Comparison of ENCODE assay signal across 9 cellular contexts in the genomic region with DNA sequence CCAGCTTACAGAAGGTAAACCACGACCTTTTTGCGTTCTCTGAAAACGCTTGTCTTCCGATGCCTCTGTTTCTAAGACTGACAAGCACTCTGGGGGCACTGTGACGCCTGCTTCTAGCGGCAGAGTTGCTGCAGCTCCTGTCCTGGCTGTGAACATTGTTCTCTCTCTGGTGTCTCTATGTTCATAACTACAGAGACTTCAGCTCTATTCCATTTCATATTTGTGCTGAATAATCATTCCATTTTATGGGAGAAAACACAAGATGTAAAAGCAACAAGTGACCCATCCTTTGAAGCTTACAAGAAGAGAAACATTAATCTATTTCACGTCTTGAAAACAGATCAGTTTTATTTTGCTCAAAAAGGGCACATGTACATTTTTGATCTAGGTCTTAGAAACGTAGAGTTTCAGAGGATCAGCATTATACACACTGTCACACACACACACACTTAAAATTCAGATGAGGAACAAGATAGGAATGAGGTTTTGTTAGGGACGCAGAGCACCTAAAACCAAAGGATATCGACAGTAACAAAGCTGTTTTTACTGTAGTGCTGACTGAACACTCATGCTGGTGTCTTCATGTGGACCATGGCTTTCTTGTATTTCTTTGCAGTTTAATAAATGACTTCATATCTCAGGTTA. TPM values are rescaled to one million over a fixed set of nuclear protein-coding genes. Genes with fewer than 3 reads are reported as not detected.
DNase-seq lines count a peak whose midpoint lies in the region; ATAC-seq, FAIRE-seq and TF ChIP-seq lines count a peak whose summit lies in the region.
"Had no signal": no experiment of that assay in that cellular context is flagged by ENCODE, and none has a peak within 500 bp of the region (broad histone marks: within the 10 kb centered on the region; RNA-seq: fewer than 3 reads in every experiment).

No MANE protein-coding gene starts in this region.

- H3K9me3 ChIP-seq in CD4-positive, alpha-beta memory T cell (ENCODE audit: control insufficient read depth in 1 of 2, low read length in 2 of 2): no peaks in the 10 kb centered on the region
- H3K9me3 ChIP-seq in left lung: no peaks in the 10 kb centered on the region

- no peak for FAIRE-seq in frontal cortex (lab: Jason Lieb, UNC)

- TF ChIP-seq CTCF in left lung (IDR thresholded peaks at IDR 0.05): no peak

- POLR2A ChIA-PET in CD4-positive, alpha-beta memory T cell (lab: Charles Lee; ENCODE audit: partially characterized antibody): interaction anchor here (0.6 to 32.3 kb wide), 19 partner anchors 8 to 168 kb away, joined by 3 to 2673 read pairs (median 5); no protein-coding TSS in a partner anchor

- H3K27ac Mint-ChIP-seq in CD4-positive, alpha-beta memory T cell: peak overlapping the region in 6 of 7 donors; percentile 93 to 99 (median 98)
- peak overlapping the region; percentile 95 for H3K27ac Mint-ChIP-seq in T-helper 1 cell treated with Interleukin-12 subunit alpha and Interleukin-12 subunit beta and Interleukin-4 antibody, amounts not matched to agents 30 μg/mL and 1 μg/mL, for 36 hours

- H3K36me3 ChIP-seq in CD4-positive, alpha-beta memory T cell (ENCODE audit: insufficient read depth, low read length): peaks cover 4% of the 10 kb centered on the region
- no peaks in the 10 kb centered on the region for H3K36me3 ChIP-seq in left lung

- H3K27me3 ChIP-seq in CD4-positive, alpha-beta memory T cell (ENCODE audit: insufficient read depth, low read length): no peaks in the 10 kb centered on the region
- H3K27me3 ChIP-seq in left lung: peaks cover 41 to 43% of the 10 kb centered on the region in 2 donors

- intact Hi-C loops in CD4-positive, alpha-beta memory T cell (cut with micrococcal nuclease): loop anchor here (1.0 to 2.0 kb wide), 7 partner anchors 10 to 111 kb away; no protein-coding TSS in a partner anchor
- intact Hi-C loops in left lung (cut with DNase I): no loop called here

- ATAC-seq in GM21576 (IDR thresholded peaks at IDR 0.05; ENCODE audit: unreplicated experiment): peak; percentile 34
- ATAC-seq in left lung: no peak
- ATAC-seq in HG03175 (IDR thresholded peaks at IDR 0.05; ENCODE audit: unreplicated experiment): no peak

- H3K4me1 ChIP-seq in CD4-positive, alpha-beta memory T cell (ENCODE audit: insufficient read depth, low read length): peaks cover 59% of the 10 kb centered on the region
- peaks cover 0 to 51% of the 10 kb centered on the region in 2 donors for H3K4me1 ChIP-seq in left lung

- peaks cover 0 to 4% (median 2%) of the 10 kb centered on the region in 8 donors for H3K9me3 Mint-ChIP-seq in CD4-positive, alpha-beta memory T cell
- H3K9me3 Mint-ChIP-seq in T-helper 1 cell treated with Interleukin-12 subunit alpha and Interleukin-12 subunit beta and Interleukin-4 antibody, amounts not matched to agents 30 μg/mL and 1 μg/mL, for 36 hours: no peaks in the 10 kb centered on the region

- CTCF ChIA-PET in CD4-positive, alpha-beta memory T cell (lab: Charles Lee; ENCODE audit: partially characterized antibody): interaction anchor here (0.8 to 14.9 kb wide), 22 partner anchors 9 to 111 kb away, joined by 3 to 336 read pairs (median 7); no protein-coding TSS in a partner anchor

- peak overlapping the region; percentile 86 to 96 for H3K4me3 ChIP-seq in CD4-positive, alpha-beta memory T cell (ENCODE audit: low read length in 2 of 2)
- H3K4me3 ChIP-seq in left lung: peak overlapping the region in 1 of 2 donors; percentile 50

- no peaks in the 10 kb centered on the region for H3K27me3 Mint-ChIP-seq in CD4-positive, alpha-beta memory T cell
- no peaks in the 10 kb centered on the region for H3K27me3 Mint-ChIP-seq in T-helper 1 cell treated with Interleukin-12 subunit alpha and Interleukin-12 subunit beta and Interleukin-4 antibody, amounts not matched to agents 30 μg/mL and 1 μg/mL, for 36 hours (ENCODE audit: low read depth)

- peak; percentile 68 to 84 (median 75) for DNase-seq in CD4-positive, alpha-beta memory T cell
- peak; percentile 26 for DNase-seq in effector CD8-positive, alpha-beta T cell (lab: John Stamatoyannopoulos, UW)
- DNase-seq in left lung (no peak), frontal cortex (ENCODE audit: low spot score in 2 of 2) (no peak), ecto neural progenitor cell (ENCODE audit: low spot score) (no peak)

- peak overlapping the region; percentile 90 for H3K27ac ChIP-seq in CD4-positive, alpha-beta memory T cell (ENCODE audit: low read depth, low read length)
- peak overlapping the region in 1 of 2 donors; percentile 94 for H3K27ac ChIP-seq in left lung
- H3K27ac ChIP-seq: VCaP had no signal

- peaks cover 30 to 71% (median 36%) of the 10 kb centered on the region in 4 donors for H3K4me1 Mint-ChIP-seq in CD4-positive, alpha-beta memory T cell
- H3K4me1 Mint-ChIP-seq in T-helper 1 cell treated with Interleukin-12 subunit alpha and Interleukin-12 subunit beta and Interleukin-4 antibody, amounts not matched to agents 30 μg/mL and 1 μg/mL, for 36 hours (ENCODE audit: low read depth): peaks cover 25% of the 10 kb centered on the region

- peaks cover 48 to 55% of the 10 kb centered on the region in 2 donors for H3K36me3 Mint-ChIP-seq in CD4-positive, alpha-beta memory T cell
- H3K36me3 Mint-ChIP-seq in T-helper 1 cell treated with Interleukin-12 subunit alpha and Interleukin-12 subunit beta and Interleukin-4 antibody, amounts not matched to agents 30 μg/mL and 1 μg/mL, for 36 hours (ENCODE audit: low read depth): peaks cover 69% of the 10 kb centered on the region

- H3K4me3 Mint-ChIP-seq in CD4-positive, alpha-beta memory T cell: peak overlapping the region; percentile 97 to 100 (median 100)
- peak overlapping the region; percentile 99 for H3K4me3 Mint-ChIP-seq in T-helper 1 cell treated with Interleukin-12 subunit alpha and Interleukin-12 subunit beta and Interleukin-4 antibody, amounts not matched to agents 30 μg/mL and 1 μg/mL, for 36 hours

RNA-seq across cellular contexts. Expression of gene IKZF1, which starts 3.0 kb away (rescaled TPM):
- total RNA-seq in CD4-positive, alpha-beta memory T cell: 100 to 1,000 TPM; 474 to 479 TPM
- 100 to 1,000 TPM; 116 to 288 TPM for polyA plus RNA-seq in CD4-positive, alpha-beta memory T cell
- 10 to 100 TPM; 19.0 to 50.2 TPM for total RNA-seq in left lung
- 1.2 TPM for total RNA-seq in frontal cortex

Comparison
In these comparisons a context has a peak if more than half of its experiments do, and no peak if none do; other contexts are left out.
1. DNase-seq: peak in CD4-positive, alpha-beta memory T cell (5 of 5) and effector CD8-positive, alpha-beta T cell (single experiment); none in left lung (0 of 2), frontal cortex (0 of 2) and ecto neural progenitor cell (single experiment).
2. RNA of gene IKZF1, which starts 3.0 kb away (total RNA-seq): 474 to 479 TPM in CD4-positive, alpha-beta memory T cell; 19.0 to 50.2 TPM in left lung and 1.2 TPM in frontal cortex (single experiment); every median in the first group is over 4 times any median in the second.